Comparison of ENCODE assay signal across 1 cellular context in genomic region chr1:17010601-17011438, GRCh38.
TF ChIP-seq lines count a peak whose summit lies in the region.

No MANE protein-coding gene starts in this region.

TF ChIP-seq in K562, 482 proteins besides CTCF, POLR2A, EP300 and RAD21 (continued from another document):
- TF ChIP-seq ZBED1 (IDR thresholded peaks at IDR 0.05) (no peak), ETV6 (IDR thresholded peaks at IDR 0.05; ENCODE audit: borderline replicate concordance in 1 of 2, low read depth in 2 of 2, low read length in 1 of 2) (no peak), ETV6 (CRISPR knock-in tag; IDR thresholded peaks at IDR 0.05; ENCODE audit: borderline replicate concordance) (no peak), CHD4 (IDR thresholded peaks at IDR 0.05; ENCODE audit: insufficient read depth, insufficient replicate concordance, low read depth, low read length, poor library complexity, severe bottlenecking) (no peak), NFYB (IDR thresholded peaks at IDR 0.05; ENCODE audit: extremely low read depth, insufficient read length) (no peak), E2F3 (CRISPR knock-in tag; IDR thresholded peaks at IDR 0.05) (no peak), ZNF512 (tag; IDR thresholded peaks at IDR 0.05) (no peak), JUN (IDR thresholded peaks at IDR 0.05; ENCODE audit: borderline replicate concordance, low read depth, low read length) (no peak), JUN (CRISPR knock-in tag; IDR thresholded peaks at IDR 0.05; ENCODE audit: borderline replicate concordance) (0 out of 2 replicates have a peak, but pooled peaks have one; percentile 24), ZFP36 (IDR thresholded peaks at IDR 0.05; ENCODE audit: low read depth, low read length, partially characterized antibody) (peak; percentile 66), ZNF395 (CRISPR knock-in tag; IDR thresholded peaks at IDR 0.05) (0 out of 2 replicates have a peak, but pooled peaks have one; percentile 7), HLTF (IDR thresholded peaks at IDR 0.05) (no peak), ZNF431 (CRISPR knock-in tag; IDR thresholded peaks at IDR 0.05) (no peak), XRCC5 (IDR thresholded peaks at IDR 0.05; ENCODE audit: low read depth, low read length) (no peak), KHSRP (IDR thresholded peaks at IDR 0.05) (no peak), SP1 (CRISPR knock-in tag; IDR thresholded peaks at IDR 0.05) (0 out of 2 replicates have a peak, but pooled peaks have one; percentile 19)
